In genomic region chrX:132564026-132564425, GRCh38 we compare ENCODE assay signal across 15 cellular contexts.
DNase-seq lines count a peak whose midpoint lies in the region; ATAC-seq and TF ChIP-seq lines count a peak whose summit lies in the region.
"Had no signal": no experiment of that assay in that cellular context is flagged by ENCODE, and none has a peak within 500 bp of the region (broad histone marks: within the 10 kb centered on the region; RNA-seq: fewer than 3 reads in every experiment).

No MANE protein-coding gene starts in this region.

- peak; percentile 45 for DNase-seq in HFF-Myc (ENCODE audit: extremely low read depth, low read depth)
- DNase-seq in amniotic epithelial cell (ENCODE audit: low read depth) = peak; percentile 67
- DNase-seq in iPS-NIHi7 (ENCODE audit: extremely low spot score) = peak; percentile 10
- no peak for DNase-seq in stomach
- no peak for DNase-seq in NCI-H2107 treated with DMSO at 0.1 percent for 48 hours (lab: John Stamatoyannopoulos, UW; ENCODE audit: unreplicated experiment)
- DNase-seq: C1 segment of cervical spinal cord, DMS153, KG1, MM.1S, NCI-H1930, NCI-H524 had no signal

- ATAC-seq in GM21576 (IDR thresholded peaks at IDR 0.05; ENCODE audit: unreplicated experiment) (no peak), GM19035 (IDR thresholded peaks at IDR 0.05; ENCODE audit: unreplicated experiment) (no peak)
- ATAC-seq: HCT116 had no signal

- H3K4me3 ChIP-seq in HFF-Myc (replicated peaks; ENCODE audit: low read depth, low read length) (no peak overlapping the region), stomach (no peak overlapping the region)

- H3K36me3 ChIP-seq in stomach = no peaks in the 10 kb centered on the region

- no peak for TF ChIP-seq EP300 in stomach (IDR thresholded peaks at IDR 0.05)

- peaks cover 0 to 4% (median 0%) of the 10 kb centered on the region in 3 donors for H3K27me3 ChIP-seq in stomach

- no peaks in the 10 kb centered on the region for H3K4me1 ChIP-seq in stomach

- TF ChIP-seq POLR2A in stomach (IDR thresholded peaks at IDR 0.05) = no peak

- no peak overlapping the region for H3K27ac ChIP-seq in stomach
- H3K27ac ChIP-seq: RWPE1 had no signal

- TF ChIP-seq CTCF in HFF-Myc (IDR thresholded peaks at IDR 0.05; ENCODE audit: low read depth, low read length, missing control alignments) = no peak
- TF ChIP-seq CTCF in stomach (IDR thresholded peaks at IDR 0.05) = no peak

- intact Hi-C loops in stomach (cut with DNase I; ENCODE audit: low total_unique reads) = no loop called here

- no peaks in the 10 kb centered on the region for H3K9me3 ChIP-seq in stomach

- WGBS in stomach, 5 donors = 44 to 77% (median 52%) methylated on average over 3 of the region's 3 CpGs

Comparison
In these comparisons a context has a peak if more than half of its experiments do, and no peak if none do; other contexts are left out.
1. DNase-seq: peak in HFF-Myc (single experiment), amniotic epithelial cell (single experiment) and iPS-NIHi7 (single experiment); none in stomach (single experiment) and NCI-H2107 treated with DMSO at 0.1 percent for 48 hours (single experiment).